14 cellular contexts compared by ENCODE assay signal in genomic region chr10:44369851-44370250, GRCh38. TPM values are rescaled to one million over a fixed set of nuclear protein-coding genes. Genes with fewer than 3 reads are reported as not detected.
"Had no signal": no experiment of that assay in that cellular context is flagged by ENCODE, and none has a peak within 500 bp of the region (broad histone marks: within the 10 kb centered on the region; RNA-seq: fewer than 3 reads in every experiment).

No MANE protein-coding gene starts in this region.

- H3K9me3 ChIP-seq: pancreas, thoracic aorta had no signal

- H3K4me3 ChIP-seq: cardiac muscle cell, hepatocyte, neural progenitor cell, pancreas, thoracic aorta had no signal

- H3K9me3 Mint-ChIP-seq: activated naive CD8-positive, alpha-beta T cell treated with anti-CD3 and anti-CD28 coated beads, Interleukin-2, amount 10 ng/mL, durations not matched to agents 7 days and 5 days; stimulated activated naive CD8-positive, alpha-beta T cell treated with anti-CD3 and anti-CD28 coated beads, Interleukin-15, amount 100 ng/mL, for 72 hours had no signal

- H3K27me3 Mint-ChIP-seq: activated naive CD8-positive, alpha-beta T cell treated with anti-CD3 and anti-CD28 coated beads, Interleukin-2, amount 10 ng/mL, durations not matched to agents 7 days and 5 days had no signal

- ATAC-seq: stimulated activated naive CD8-positive, alpha-beta T cell treated with anti-CD3 and anti-CD28 coated beads, Interleukin-15, amount 100 ng/mL, for 72 hours had no signal

- H3K4me2 ChIP-seq: hepatocyte had no signal

- H2AFZ ChIP-seq: hepatocyte had no signal

- H3K4me1 Mint-ChIP-seq: activated naive CD8-positive, alpha-beta T cell treated with anti-CD3 and anti-CD28 coated beads, Interleukin-2, amount 10 ng/mL, durations not matched to agents 7 days and 5 days; stimulated activated naive CD8-positive, alpha-beta T cell treated with anti-CD3 and anti-CD28 coated beads, Interleukin-15, amount 100 ng/mL, for 72 hours had no signal

- H3K4me1 ChIP-seq: pancreas had no signal

- H3K79me2 ChIP-seq: hepatocyte had no signal

- DNase-seq: activated CD4-positive, alpha-beta T cell treated with anti-CD3 and anti-CD28 coated beads, Interleukin-2, amount 50 U/mL, for 48 hours; activated CD4-positive, CD25-positive, alpha-beta regulatory T cell treated with anti-CD3 and anti-CD28 coated beads, Interleukin-2, amount 50 U/mL, for 72 hours; activated gamma-delta T cell treated with Interleukin-2 at 50 U/mL for 16 hours; activated naive CD8-positive, alpha-beta T cell treated with anti-CD3 and anti-CD28 coated beads, Interleukin-2, amount 10 ng/mL, durations not matched to agents 7 days and 5 days; activated T-cell treated with anti-CD3 and anti-CD28 coated beads, Interleukin-2, amount 50 U/mL, for 48 hours; kidney glomerular epithelial cell; pancreas; stimulated activated CD4-positive, alpha-beta T cell treated with anti-CD3 and anti-CD28 coated beads, Interleukin-4, amount 100 ng/mL, for 4 hours; stimulated activated naive CD8-positive, alpha-beta T cell treated with anti-CD3 and anti-CD28 coated beads, Interleukin-15, amount 100 ng/mL, for 72 hours had no signal

- H3K27ac ChIP-seq: cardiac muscle cell, hepatocyte, neural progenitor cell, pancreas, thoracic aorta had no signal

- H3K4me3 Mint-ChIP-seq: activated naive CD8-positive, alpha-beta T cell treated with anti-CD3 and anti-CD28 coated beads, Interleukin-2, amount 10 ng/mL, durations not matched to agents 7 days and 5 days; neural progenitor cell; stimulated activated naive CD8-positive, alpha-beta T cell treated with anti-CD3 and anti-CD28 coated beads, Interleukin-15, amount 100 ng/mL, for 72 hours had no signal

- H3K9ac ChIP-seq: neural progenitor cell had no signal

- H3K36me3 ChIP-seq: cardiac muscle cell, neural progenitor cell had no signal

- H3K36me3 Mint-ChIP-seq: activated naive CD8-positive, alpha-beta T cell treated with anti-CD3 and anti-CD28 coated beads, Interleukin-2, amount 10 ng/mL, durations not matched to agents 7 days and 5 days; neural progenitor cell had no signal

- H3K27ac Mint-ChIP-seq: activated naive CD8-positive, alpha-beta T cell treated with anti-CD3 and anti-CD28 coated beads, Interleukin-2, amount 10 ng/mL, durations not matched to agents 7 days and 5 days; neural progenitor cell; stimulated activated naive CD8-positive, alpha-beta T cell treated with anti-CD3 and anti-CD28 coated beads, Interleukin-15, amount 100 ng/mL, for 72 hours had no signal

- H3K27me3 ChIP-seq: cardiac muscle cell, neural progenitor cell, pancreas had no signal

RNA-seq across cellular contexts. Expression of gene CXCL12, which starts 15.0 kb away (rescaled TPM):
- total RNA-seq: activated naive CD8-positive, alpha-beta T cell treated with anti-CD3 and anti-CD28 coated beads, Interleukin-2, amount 10 ng/mL, durations not matched to agents 7 days and 5 days; T-helper 2 cell treated with Interferon-gamma antibody and Interleukin-4, amounts not matched to agents 100 ng/mL and 5 ng/mL, for 36 hours had no signal
